Comparison of ENCODE assay signal across 19 cellular contexts in the genomic region with DNA sequence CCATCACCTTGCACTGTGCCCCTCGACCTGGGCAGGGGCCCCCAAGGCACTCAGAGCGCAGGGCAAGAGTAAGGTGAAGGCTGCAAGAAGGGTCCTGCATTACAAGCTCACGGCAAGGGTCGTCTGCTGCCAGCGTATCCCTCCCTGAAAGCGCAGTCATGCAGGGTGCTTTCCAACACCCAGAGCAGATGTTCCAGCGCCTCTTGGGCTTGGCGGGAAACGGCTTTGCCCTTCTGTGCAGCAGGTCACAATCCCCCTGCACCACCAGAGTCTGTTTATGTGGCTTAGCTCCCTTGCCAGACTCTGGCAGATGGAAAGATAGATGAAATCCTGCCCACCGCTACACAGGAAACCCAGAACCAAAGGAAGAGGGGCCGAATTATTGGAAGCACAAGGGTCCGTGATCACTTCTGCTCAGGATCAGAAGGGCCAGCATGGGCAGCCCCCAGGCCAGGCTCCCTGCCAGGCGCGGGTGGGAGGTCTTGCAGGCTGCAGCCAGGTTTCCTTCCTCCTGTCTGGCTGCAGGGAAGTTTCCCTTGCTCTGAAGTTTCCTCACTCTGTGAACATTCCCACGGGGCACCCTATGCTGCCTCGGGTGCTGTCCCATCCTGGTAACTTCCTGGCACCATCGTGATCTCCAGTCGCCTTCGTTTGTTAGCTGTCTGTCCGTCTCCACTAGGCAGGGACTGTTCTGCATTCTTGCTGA.
A peak's percentile ranks its signal among the peaks of the same experiment; 100 is the strongest.
DNase-seq lines count a peak whose midpoint lies in the region; ATAC-seq, FAIRE-seq and TF ChIP-seq lines count a peak whose summit lies in the region.
"Had no signal": no experiment of that assay in that cellular context is flagged by ENCODE, and none has a peak within 500 bp of the region (broad histone marks: within the 10 kb centered on the region; RNA-seq: fewer than 3 reads in every experiment).

No MANE protein-coding gene starts in this region.

- no peak overlapping the region for H2AFZ ChIP-seq in H1 (ENCODE audit: low read length)

- no peak overlapping the region for H2BK120ac ChIP-seq in H1 (replicated peaks; ENCODE audit: low read depth, low read length)

- TF ChIP-seq EP300 in H1 (IDR thresholded peaks at IDR 0.05; ENCODE audit: borderline replicate concordance in 1 of 2, low read depth in 2 of 2, low read length in 2 of 2): no peak
- TF ChIP-seq EP300 in sigmoid colon (IDR thresholded peaks at IDR 0.05): no peak
- TF ChIP-seq EP300 in transverse colon (IDR thresholded peaks at IDR 0.05; ENCODE audit: low read depth): no peak

- intact Hi-C loops in sigmoid colon (cut with DNase I): no loop called here
- intact Hi-C loops in transverse colon (cut with DNase I; ENCODE audit: low total_unique reads): no loop called here

- H3K27me3 ChIP-seq in H1 (replicated peaks in 1 of 4; ENCODE audit: control insufficient read depth in 3 of 4, extremely low read depth in 1 of 4, insufficient read depth in 3 of 4, low read length in 3 of 4) (no peaks in the 10 kb centered on the region), sigmoid colon (no peaks in the 10 kb centered on the region), transverse colon (no peaks in the 10 kb centered on the region)
- H3K27me3 ChIP-seq: BLaER1 treated with 17β-estradiol and CSF1 and Interleukin-3, amounts not matched to agents 10 nM and 100 nM; Peyer's patch had no signal

- no peak overlapping the region for H4K8ac ChIP-seq in H1 (ENCODE audit: extremely low read depth, insufficient read depth, low read length)

- no peak overlapping the region for H3K4me3 ChIP-seq in H1 (ENCODE audit: extremely low read depth in 1 of 4, insufficient read depth in 2 of 4, low read depth in 3 of 4, low read length in 4 of 4)
- no peak overlapping the region for H3K4me3 ChIP-seq in sigmoid colon
- H3K4me3 ChIP-seq in transverse colon: no peak overlapping the region
- H3K4me3 ChIP-seq: BLaER1 treated with 17β-estradiol and CSF1 and Interleukin-3, amounts not matched to agents 10 nM and 100 nM; GM12878; HAP-1; Peyer's patch had no signal

- CTCF ChIA-PET in H1 (lab: Charles Lee; ENCODE audit: partially characterized antibody): interaction anchor here (1.0 to 1.4 kb wide), 3 partner anchors 42 to 431 kb away, joined by 3 to 4 read pairs (median 3); a partner anchor contains a TSS
- CTCF ChIA-PET in GM10248 (lab: Yijun Ruan, JAX): no interaction called here

- peak; percentile 10 for DNase-seq in activated naive CD8-positive, alpha-beta T cell treated with anti-CD3 and anti-CD28 coated beads, Interleukin-2, amount 10 ng/mL, durations not matched to agents 7 days and 5 days
- no peak for DNase-seq in activated naive CD8-positive, alpha-beta T cell treated with anti-CD3 and anti-CD28 coated beads for 36 hours
- DNase-seq in NCI-H2171 treated with DMSO at 0.1 percent for 48 hours (lab: John Stamatoyannopoulos, UW) (peak; percentile 77), H1 (ENCODE audit: low read depth in 1 of 2, low spot score in 2 of 2) (no peak), sigmoid colon (peak; percentile 49), GM10248 (ENCODE audit: extremely low spot score) (no peak), transverse colon (no peak)
- DNase-seq in NK-92 treated with Interleukin-12 subunit alpha and Interleukin-12 subunit beta, amount 100 ng/mL, for 24 hours (lab: John Stamatoyannopoulos, UW): no peak
- DNase-seq: 8988T, MV-4-11, NCI-H1417 treated with DMSO at 0.1 percent for 48 hours, NCI-H2081, NCI-H226, NCI-H69 had no signal

- no peak overlapping the region for H3K4me3 Mint-ChIP-seq in activated naive CD8-positive, alpha-beta T cell treated with anti-CD3 and anti-CD28 coated beads, Interleukin-2, amount 10 ng/mL, durations not matched to agents 7 days and 5 days
- H3K4me3 Mint-ChIP-seq in activated naive CD8-positive, alpha-beta T cell treated with anti-CD3 and anti-CD28 coated beads for 36 hours: no peak overlapping the region

- H3K79me2 ChIP-seq in H1 (ENCODE audit: control insufficient read depth in 1 of 2, insufficient read depth in 2 of 2, low read length in 2 of 2): no peaks in the 10 kb centered on the region

- no peak overlapping the region for H2BK20ac ChIP-seq in H1 (ENCODE audit: low read length)

- POLR2A ChIA-PET in activated naive CD8-positive, alpha-beta T cell treated with anti-CD3 and anti-CD28 coated beads, Interleukin-2, amount 10 ng/mL, durations not matched to agents 7 days and 5 days (lab: Charles Lee): no interaction called here
- POLR2A ChIA-PET in H1 (lab: Charles Lee; ENCODE audit: partially characterized antibody): no interaction called here
- POLR2A ChIA-PET in GM10248 (lab: Yijun Ruan, JAX): no interaction called here

- no peaks in the 10 kb centered on the region for H3K36me3 ChIP-seq in H1 (ENCODE audit: control insufficient read depth in 2 of 4, insufficient read depth in 4 of 4, low read length in 3 of 4)
- no peaks in the 10 kb centered on the region for H3K36me3 ChIP-seq in sigmoid colon
- no peaks in the 10 kb centered on the region for H3K36me3 ChIP-seq in transverse colon
- H3K36me3 ChIP-seq: BLaER1 treated with 17β-estradiol and CSF1 and Interleukin-3, amounts not matched to agents 10 nM and 100 nM; HAP-1; Peyer's patch had no signal

- no peak overlapping the region for H2BK15ac ChIP-seq in H1 (ENCODE audit: low read length)

- H2BK12ac ChIP-seq in H1 (ENCODE audit: low read depth, low read length): peak overlapping the region; percentile 60; the same call in 1 of the 2 replicates

- TF ChIP-seq POLR2A in H1 (IDR thresholded peaks at IDR 0.05; ENCODE audit: control extremely low read depth in 1 of 2, low read depth in 2 of 2, low read length in 2 of 2) (no peak), sigmoid colon (IDR thresholded peaks at IDR 0.05) (no peak), transverse colon (IDR thresholded peaks at IDR 0.05) (no peak)

- in situ Hi-C loops in transverse colon (cut with MboI; ENCODE audit: low pct_ligation_motif_present in 1 of 4, low pct_unique_long_range_greater_than_20kb in 1 of 4, low sequenced_read_pairs in 3 of 4): no loop called here

- H4K91ac ChIP-seq in H1 (replicated peaks; ENCODE audit: insufficient read length, low read length): no peak overlapping the region

- no peak for FAIRE-seq in H1 (lab: Jason Lieb, UNC)
- FAIRE-seq: GM12878, GM18507 had no signal

- no peak for TF ChIP-seq RAD21 in H1 (IDR thresholded peaks at IDR 0.05 in 1 of 2, conservative IDR thresholded peaks at IDR 0.05 in 1 of 2; ENCODE audit: low read depth in 2 of 2, low read length in 2 of 2)

- H3K18ac ChIP-seq in H1 (ENCODE audit: extremely low read depth, low read length): no peak overlapping the region; the same call in 1 of the 2 replicates

- H2AK5ac ChIP-seq in H1 (ENCODE audit: low read depth, low read length): peak overlapping the region; percentile 45; the same call in 1 of the 2 replicates

- H3K79me1 ChIP-seq in H1 (ENCODE audit: low read depth, low read length): no peaks in the 10 kb centered on the region

- H3K4me2 ChIP-seq in H1 (ENCODE audit: insufficient read depth in 1 of 2, low read depth in 2 of 2, low read length in 2 of 2): no peak overlapping the region

- H3K23ac ChIP-seq in H1 (ENCODE audit: insufficient read length): no peak overlapping the region

- no peak overlapping the region for H3K14ac ChIP-seq in H1 (ENCODE audit: insufficient read length)

- TF ChIP-seq CTCF in H1 (IDR thresholded peaks at IDR 0.05; ENCODE audit: control extremely low read depth in 1 of 3, insufficient read depth in 1 of 3, low read depth in 1 of 3, low read length in 3 of 3): no peak
- TF ChIP-seq CTCF in sigmoid colon (IDR thresholded peaks at IDR 0.05): no peak
- no peak for TF ChIP-seq CTCF in GM10248 (IDR thresholded peaks at IDR 0.05; ENCODE audit: control extremely low read depth, extremely low read depth, low read depth, missing control alignments)
- TF ChIP-seq CTCF in transverse colon (IDR thresholded peaks at IDR 0.05): no peak

- H3K4me1 Mint-ChIP-seq in activated naive CD8-positive, alpha-beta T cell treated with anti-CD3 and anti-CD28 coated beads, Interleukin-2, amount 10 ng/mL, durations not matched to agents 7 days and 5 days: no peaks in the 10 kb centered on the region
- no peaks in the 10 kb centered on the region for H3K4me1 Mint-ChIP-seq in activated naive CD8-positive, alpha-beta T cell treated with anti-CD3 and anti-CD28 coated beads for 36 hours

- ATAC-seq in activated naive CD8-positive, alpha-beta T cell treated with anti-CD3 and anti-CD28 coated beads, Interleukin-2, amount 10 ng/mL, durations not matched to agents 7 days and 5 days (ENCODE audit: low read depth): no peak
- ATAC-seq: GM12878 had no signal

- H3K4me1 ChIP-seq in H1 (replicated peaks in 1 of 4; ENCODE audit: control insufficient read depth in 3 of 4, insufficient read depth in 4 of 4, low read length in 3 of 4) (peaks cover 6 to 26% (median 17%) of the 10 kb centered on the region in 4 experiments), sigmoid colon (no peaks in the 10 kb centered on the region), transverse colon (no peaks in the 10 kb centered on the region)
- H3K4me1 ChIP-seq: Peyer's patch had no signal

- no peaks in the 10 kb centered on the region for H3K36me3 Mint-ChIP-seq in activated naive CD8-positive, alpha-beta T cell treated with anti-CD3 and anti-CD28 coated beads, Interleukin-2, amount 10 ng/mL, durations not matched to agents 7 days and 5 days
- H3K36me3 Mint-ChIP-seq in activated naive CD8-positive, alpha-beta T cell treated with anti-CD3 and anti-CD28 coated beads for 36 hours: no peaks in the 10 kb centered on the region

- H3K9me3 ChIP-seq in H1 (ENCODE audit: insufficient read depth in 2 of 2, low read depth in 1 of 2, low read length in 1 of 2): no peaks in the 10 kb centered on the region
- no peaks in the 10 kb centered on the region for H3K9me3 ChIP-seq in sigmoid colon
- no peaks in the 10 kb centered on the region for H3K9me3 ChIP-seq in transverse colon
- H3K9me3 ChIP-seq: BLaER1 treated with 17β-estradiol and CSF1 and Interleukin-3, amounts not matched to agents 10 nM and 100 nM; HAP-1; Peyer's patch had no signal

- H3K27ac Mint-ChIP-seq in activated naive CD8-positive, alpha-beta T cell treated with anti-CD3 and anti-CD28 coated beads, Interleukin-2, amount 10 ng/mL, durations not matched to agents 7 days and 5 days: no peak overlapping the region
- no peak overlapping the region for H3K27ac Mint-ChIP-seq in activated naive CD8-positive, alpha-beta T cell treated with anti-CD3 and anti-CD28 coated beads for 36 hours

- no peak overlapping the region for H3K4ac ChIP-seq in H1 (replicated peaks; ENCODE audit: insufficient read length, low read depth, low read length)

- H3K56ac ChIP-seq in H1 (replicated peaks; ENCODE audit: insufficient read length, low read depth, low read length): no peak overlapping the region

- peaks cover 0 to 2% of the 10 kb centered on the region in 2 experiments for H4K20me1 ChIP-seq in H1 (replicated peaks in 1 of 2; ENCODE audit: control insufficient read depth in 1 of 2, insufficient read depth in 2 of 2, low read length in 2 of 2)
- H4K20me1 ChIP-seq: BLaER1 treated with 17β-estradiol and CSF1 and Interleukin-3, amounts not matched to agents 10 nM and 100 nM had no signal

- no peaks in the 10 kb centered on the region for H3K9me3 Mint-ChIP-seq in activated naive CD8-positive, alpha-beta T cell treated with anti-CD3 and anti-CD28 coated beads, Interleukin-2, amount 10 ng/mL, durations not matched to agents 7 days and 5 days
- no peaks in the 10 kb centered on the region for H3K9me3 Mint-ChIP-seq in activated naive CD8-positive, alpha-beta T cell treated with anti-CD3 and anti-CD28 coated beads for 36 hours

- no peaks in the 10 kb centered on the region for H3K23me2 ChIP-seq in H1 (ENCODE audit: low read depth, low read length)

- H3K27ac ChIP-seq in H1 (ENCODE audit: low read depth, low read length) (no peak overlapping the region), sigmoid colon (no peak overlapping the region), transverse colon (no peak overlapping the region)
- H3K27ac ChIP-seq: BLaER1 treated with 17β-estradiol and CSF1 and Interleukin-3, amounts not matched to agents 10 nM and 100 nM; Peyer's patch had no signal

- H4K5ac ChIP-seq in H1 (ENCODE audit: insufficient read length, low read depth, low read length): no peak overlapping the region

- no peaks in the 10 kb centered on the region for H3K27me3 Mint-ChIP-seq in activated naive CD8-positive, alpha-beta T cell treated with anti-CD3 and anti-CD28 coated beads, Interleukin-2, amount 10 ng/mL, durations not matched to agents 7 days and 5 days
- H3K27me3 Mint-ChIP-seq in activated naive CD8-positive, alpha-beta T cell treated with anti-CD3 and anti-CD28 coated beads for 36 hours: no peaks in the 10 kb centered on the region

- 84% methylated on average over 16 of the region's 20 CpGs; no CpG with 5 or more reads in 1 of the 2 experiments for WGBS in H1 (ENCODE audit: extremely low coverage in 1 of 2, insufficient coverage in 1 of 2, insufficient read length in 1 of 2, insufficient replicate concordance in 2 of 2, low coverage in 1 of 2, low lambda C conversion rate in 2 of 2, missing lambda C conversion rate in 1 of 2), 2 experiments
- 55 to 70% methylated on average over 20 of the region's 20 CpGs for WGBS in sigmoid colon, 2 donors
- 61 to 70% methylated on average over 8 to 20 of the region's 20 CpGs for WGBS in transverse colon (ENCODE audit: low coverage in 1 of 2), 2 donors

- H2BK5ac ChIP-seq in H1 (ENCODE audit: low read depth, low read length): no peak overlapping the region

- H3K9ac ChIP-seq in H1 (replicated peaks in 1 of 4; ENCODE audit: extremely low read depth in 1 of 4, low read depth in 3 of 4, low read length in 3 of 4): no peak overlapping the region
- H3K9ac ChIP-seq: BLaER1 treated with 17β-estradiol and CSF1 and Interleukin-3, amounts not matched to agents 10 nM and 100 nM had no signal

Comparison
In these comparisons a context has a peak if more than half of its experiments do, and no peak if none do; other contexts are left out.
1. DNase-seq: peak in activated naive CD8-positive, alpha-beta T cell treated with anti-CD3 and anti-CD28 coated beads, Interleukin-2, amount 10 ng/mL, durations not matched to agents 7 days and 5 days (single experiment), NCI-H2171 treated with DMSO at 0.1 percent for 48 hours (single experiment) and sigmoid colon (single experiment); none in activated naive CD8-positive, alpha-beta T cell treated with anti-CD3 and anti-CD28 coated beads for 36 hours (single experiment), H1 (0 of 2), GM10248 (single experiment), transverse colon (single experiment) and NK-92 treated with Interleukin-12 subunit alpha and Interleukin-12 subunit beta, amount 100 ng/mL, for 24 hours (single experiment).